20 cellular contexts compared by ENCODE assay signal in the genomic region with DNA sequence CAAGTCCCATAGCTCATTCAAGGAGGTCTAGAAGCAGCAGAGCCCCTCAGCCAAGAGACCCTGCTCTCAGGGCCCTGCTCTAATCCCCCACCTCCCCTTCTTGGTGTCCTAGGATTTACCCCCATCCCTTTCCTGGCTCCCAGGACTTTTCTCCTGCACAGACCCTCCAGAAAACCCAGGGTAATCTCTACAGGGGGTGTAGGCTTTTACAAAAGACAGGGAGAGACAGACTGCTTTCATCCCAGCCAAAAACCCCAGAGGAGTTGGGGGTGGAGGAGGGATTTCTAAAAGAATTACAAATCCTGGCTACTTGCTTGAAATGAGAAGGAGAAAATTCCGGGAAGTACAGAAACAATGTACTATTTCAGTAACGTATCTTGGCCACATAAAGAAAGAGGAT.
"Had no signal": no experiment of that assay in that cellular context is flagged by ENCODE, and none has a peak within 500 bp of the region (broad histone marks: within the 10 kb centered on the region; RNA-seq: fewer than 3 reads in every experiment).

No MANE protein-coding gene starts in this region.

- H3K27ac ChIP-seq: hepatocyte, left ventricle myocardium inferior, ovary, right atrium auricular region, right lobe of liver, tibial nerve, uterus had no signal

- H3K9me3 ChIP-seq: left ventricle myocardium inferior, ovary, right atrium auricular region, right lobe of liver, tibial nerve, uterus had no signal

- H3K4me2 ChIP-seq: hepatocyte, smooth muscle cell had no signal

- H3K36me3 ChIP-seq: left ventricle myocardium inferior, ovary, right atrium auricular region, right lobe of liver, tibial nerve, uterus had no signal

- H3K79me2 ChIP-seq: hepatocyte had no signal

- DNase-seq: kidney; left ventricle myocardium inferior; naive thymus-derived CD8-positive, alpha-beta T cell; ovary; right lobe of liver; stimulated activated CD4-positive, alpha-beta T cell treated with anti-CD3 and anti-CD28 coated beads, Interleukin-1b, Interleukin-23, amount 100 ng/mL, for 48 hours; stimulated activated CD4-positive, alpha-beta T cell treated with anti-CD3 and anti-CD28 coated beads, Interleukin-2, amount 100 ng/mL, for 48 hours; stimulated activated CD4-positive, alpha-beta T cell treated with anti-CD3 and anti-CD28 coated beads, Interleukin-4, amount 100 ng/mL, for 4 hours; stimulated activated CD8-positive, alpha-beta memory T cell treated with anti-CD3 and anti-CD28 coated beads, Interleukin-4, amount 100 ng/mL, for 48 hours; stimulated activated naive CD4-positive, alpha-beta T cell treated with Interleukin-2 at 50 U/mL for 16 hours; stimulated activated naive CD8-positive, alpha-beta T cell treated with anti-CD3 and anti-CD28 coated beads, Interleukin-15, amount 100 ng/mL, for 72 hours; substantia nigra; uterus had no signal

- H3K4me1 ChIP-seq: left ventricle myocardium inferior, right atrium auricular region, right lobe of liver, tibial nerve, uterus had no signal

- H3K27me3 ChIP-seq: hepatocyte, ovary, right atrium auricular region, right lobe of liver, tibial nerve, uterus had no signal

- H3K4me3 ChIP-seq: hepatocyte, left ventricle myocardium inferior, lung, ovary, right atrium auricular region, right lobe of liver, smooth muscle cell, tibial nerve, uterus had no signal

- FAIRE-seq: islet of Langerhans, kidney had no signal

- ATAC-seq: naive thymus-derived CD8-positive, alpha-beta T cell; right lobe of liver; stimulated activated memory B cell treated with anti-CD40 and anti-IgM and Interleukin-4, amounts not matched to agents 10 μg/mL and 1 μg/mL and 100 μg/mL, for 72 hours; stimulated activated naive CD8-positive, alpha-beta T cell treated with anti-CD3 and anti-CD28 coated beads, Interleukin-15, amount 100 ng/mL, for 72 hours had no signal
